In genomic region chr3:50350213-50350526, GRCh38 we compare ENCODE assay signal across 9 cellular contexts. TPM values are rescaled to one million over a fixed set of nuclear protein-coding genes. Genes with fewer than 3 reads are reported as not detected.
DNase-seq lines count a peak whose midpoint lies in the region; ATAC-seq, FAIRE-seq and TF ChIP-seq lines count a peak whose summit lies in the region.
"Had no signal": no experiment of that assay in that cellular context is flagged by ENCODE, and none has a peak within 500 bp of the region (broad histone marks: within the 10 kb centered on the region; RNA-seq: fewer than 3 reads in every experiment).

No MANE protein-coding gene starts in this region.

- no peak for TF ChIP-seq POLR2A in HepG2 (IDR thresholded peaks at IDR 0.05; ENCODE audit: insufficient read depth in 1 of 2, low read depth in 2 of 2, low read length in 2 of 2)

- CTCF ChIA-PET in activated CD8-positive, alpha-beta memory T cell treated with anti-CD3 and anti-CD28 coated beads, Interleukin-2, amount 10 ng/mL, durations not matched to agents 7 days and 5 days (lab: Charles Lee), result interaction anchor here (0.6 to 8.3 kb wide), 12 partner anchors 10 to 262 kb away, joined by 3 to 64 read pairs (median 4); partner anchors contain the start of genes C3orf18, CISH, HEMK1 and TMEM115
- CTCF ChIA-PET in HepG2 (lab: Yijun Ruan, JAX; ENCODE audit: low intra/inter-chr PET ratio, low total read pairs), result no interaction called here

- WGBS in HepG2 (ENCODE audit: low lambda C conversion rate), result 17% methylated on average over 7 of the region's 7 CpGs

- in situ Hi-C loops in HepG2 (cut with HindIII; ENCODE audit: extremely low pct_ligation_motif_present, low pct_unique_long_range_greater_than_20kb), result no loop called here

- intact Hi-C loops in HepG2 (cut with micrococcal nuclease; ENCODE audit: unreplicated experiment), result no loop called here

- TF ChIP-seq EP300 in HepG2 (IDR thresholded peaks at IDR 0.05; ENCODE audit: low read depth in 2 of 2, low read length in 2 of 2), result no peak
- no peak for TF ChIP-seq EP300 in HepG2 (CRISPR knock-in tag; IDR thresholded peaks at IDR 0.05; ENCODE audit: borderline replicate concordance)

- peak overlapping the region; percentile 93 for H3K4me3 Mint-ChIP-seq in activated CD8-positive, alpha-beta memory T cell treated with anti-CD3 and anti-CD28 coated beads, Interleukin-2, amount 10 ng/mL, durations not matched to agents 7 days and 5 days

- H3K4me1 ChIP-seq in HepG2 (ENCODE audit: insufficient read depth, low read length), result peaks cover 58% of the 10 kb centered on the region
- H3K4me1 ChIP-seq in thoracic aorta (ENCODE audit: control insufficient read depth in 1 of 2, low read depth in 2 of 2), result peaks cover 16 to 46% of the 10 kb centered on the region in 2 donors

- H2AFZ ChIP-seq in HepG2 (ENCODE audit: low read length), result no peak overlapping the region

- no peaks in the 10 kb centered on the region for H3K9me3 Mint-ChIP-seq in activated CD8-positive, alpha-beta memory T cell treated with anti-CD3 and anti-CD28 coated beads, Interleukin-2, amount 10 ng/mL, durations not matched to agents 7 days and 5 days (ENCODE audit: low read depth)

- H3K4me1 Mint-ChIP-seq in activated CD8-positive, alpha-beta memory T cell treated with anti-CD3 and anti-CD28 coated beads, Interleukin-2, amount 10 ng/mL, durations not matched to agents 7 days and 5 days, result peaks cover 67% of the 10 kb centered on the region

- no peaks in the 10 kb centered on the region for H3K9me3 ChIP-seq in HepG2 (ENCODE audit: low read length)
- H3K9me3 ChIP-seq in thoracic aorta, result no peaks in the 10 kb centered on the region

- H3K79me2 ChIP-seq in HepG2 (ENCODE audit: insufficient read depth, low read length), result peaks cover 12% of the 10 kb centered on the region

- no peaks in the 10 kb centered on the region for H3K27me3 Mint-ChIP-seq in activated CD8-positive, alpha-beta memory T cell treated with anti-CD3 and anti-CD28 coated beads, Interleukin-2, amount 10 ng/mL, durations not matched to agents 7 days and 5 days

- peak overlapping the region; percentile 97 for H3K27ac Mint-ChIP-seq in activated CD8-positive, alpha-beta memory T cell treated with anti-CD3 and anti-CD28 coated beads, Interleukin-2, amount 10 ng/mL, durations not matched to agents 7 days and 5 days

- H3K36me3 Mint-ChIP-seq in activated CD8-positive, alpha-beta memory T cell treated with anti-CD3 and anti-CD28 coated beads, Interleukin-2, amount 10 ng/mL, durations not matched to agents 7 days and 5 days, result peaks cover 21% of the 10 kb centered on the region

- TF ChIP-seq RAD21 in HepG2 (CRISPR knock-in tag; IDR thresholded peaks at IDR 0.05), result no peak

- DNase-seq in activated CD8-positive, alpha-beta memory T cell treated with anti-CD3 and anti-CD28 coated beads, Interleukin-2, amount 10 ng/mL, durations not matched to agents 7 days and 5 days, result no peak
- no peak for DNase-seq in activated CD8-positive, alpha-beta memory T cell treated with anti-CD3 and anti-CD28 coated beads, Interleukin-2, amount 50 U/mL, for 48 hours
- DNase-seq in HepG2 (ENCODE audit: low spot score), result no peak
- no peak for DNase-seq in thoracic aorta (ENCODE audit: low spot score)
- DNase-seq in 8988T, result no peak

- peak overlapping the region; percentile 68 to 85 (median 77) for H3K4me3 ChIP-seq in HepG2 (replicated peaks in 1 of 3; ENCODE audit: insufficient read depth in 1 of 3, low read depth in 2 of 3, low read length in 3 of 3)
- H3K4me3 ChIP-seq in thoracic aorta, result peak overlapping the region; percentile 79

- TF ChIP-seq CTCF in HepG2 (CRISPR knock-in tag; IDR thresholded peaks at IDR 0.05) (no peak; the same call in 1 of the 2 replicates), thoracic aorta (IDR thresholded peaks at IDR 0.05) (no peak)

- peaks cover 8 to 35% of the 10 kb centered on the region in 2 experiments; a peak in 4 of 5 replicates for H3K36me3 ChIP-seq in HepG2 (replicated peaks in 1 of 2; ENCODE audit: control insufficient read depth in 1 of 2, insufficient read depth in 2 of 2, low read length in 2 of 2)
- H3K36me3 ChIP-seq in thoracic aorta, result peaks cover 32% of the 10 kb centered on the region

- H3K27ac ChIP-seq in angular gyrus (ENCODE audit: low read depth, low read length) (peak overlapping the region; percentile 100), HepG2 (ENCODE audit: extremely low read length, insufficient read depth, low read length) (peak overlapping the region; percentile 65), thoracic aorta (peak overlapping the region; percentile 83 to 91)

- no peak for ATAC-seq in activated CD8-positive, alpha-beta memory T cell treated with anti-CD3 and anti-CD28 coated beads, Interleukin-2, amount 10 ng/mL, durations not matched to agents 7 days and 5 days
- ATAC-seq in HepG2 (no peak), thoracic aorta (ENCODE audit: insufficient number of reproducible peaks, low FRiP score, low read depth) (no peak), HG03521 (IDR thresholded peaks at IDR 0.05; ENCODE audit: unreplicated experiment) (no peak), HG03097 (IDR thresholded peaks at IDR 0.05; ENCODE audit: low FRiP score, unreplicated experiment) (no peak)

- 0 out of 2 replicates have a peak, but pooled peaks cover 3% of the 10 kb centered on the region for H4K20me1 ChIP-seq in HepG2 (ENCODE audit: insufficient read depth, low read length)

- H3K27me3 ChIP-seq in HepG2 (ENCODE audit: control insufficient read depth in 1 of 2, insufficient read depth in 2 of 2, low read length in 2 of 2), result no peaks in the 10 kb centered on the region
- H3K27me3 ChIP-seq in thoracic aorta (replicated peaks; ENCODE audit: insufficient read depth), result no peaks in the 10 kb centered on the region

- no TSS peak for BruUV-seq in HepG2 (replicated peaks; lab: Mats Ljungman, UMichigan)

- POLR2A ChIA-PET in HepG2 (lab: Yijun Ruan, JAX), result interaction anchor here (0.8 to 2.7 kb wide), 13 partner anchors 9 to 269 kb away, joined by 3 to 60 read pairs (median 5); partner anchors contain the start of genes GNAI2, HEMK1, HYAL1 and HYAL3

- peak overlapping the region; percentile 99 for H3K4me2 ChIP-seq in HepG2 (ENCODE audit: low read depth, low read length)

- peak overlapping the region; percentile 76 for H3K9ac ChIP-seq in HepG2 (ENCODE audit: insufficient read depth, low read depth, low read length)

- FAIRE-seq in HepG2 (lab: Jason Lieb, UNC), result no peak
- FAIRE-seq: D721Med had no signal

RNA-seq across cellular contexts. Expression of gene NPRL2, which starts 0.4 kb away (rescaled TPM):
- 10 to 100 TPM; 45.3 to 49.7 TPM for total RNA-seq in activated CD8-positive, alpha-beta memory T cell treated with anti-CD3 and anti-CD28 coated beads, Interleukin-2, amount 10 ng/mL, durations not matched to agents 7 days and 5 days
- total RNA-seq in HepG2 (2016; rRNA removed; fragmentation: Illumina TruSeq; extraction: Trizol) (25.3 and 30.6 TPM in 2 replicates), thoracic aorta (10 to 100 TPM; 15.4 to 21.0 TPM)
- 8.8 and 10.0 TPM in 2 replicates for total RNA-seq in HepG2 (2016; cell fraction: cytosol; rRNA removed; fragmentation: Illumina TruSeq; extraction: Trizol; ENCODE audit: low read depth)
- 30.7 and 30.9 TPM in 2 replicates for total RNA-seq in HepG2 (2016; cell fraction: insoluble cytoplasmic fraction; rRNA removed; fragmentation: Illumina TruSeq; extraction: Trizol)
- 12.0 and 12.5 TPM in 2 replicates for total RNA-seq in HepG2 (2016; cell fraction: membrane; rRNA removed; fragmentation: Illumina TruSeq; extraction: Trizol)
- total RNA-seq in HepG2 (2016; cell fraction: nucleus; rRNA removed; fragmentation: Illumina TruSeq; extraction: Trizol), result 18.9 and 19.6 TPM in 2 replicates
- 51.4 and 52.7 TPM in 2 replicates for polyA plus RNA-seq in HepG2 (2011; rRNA removed)
- polyA plus RNA-seq in HepG2 (2011; cell fraction: cytosol; rRNA removed), result 34.7 and 41.4 TPM in 2 replicates
- 127 and 140 TPM in 2 replicates for polyA plus RNA-seq in HepG2 (2011; cell fraction: nucleus; rRNA removed)
- polyA plus RNA-seq in HepG2 (2012), result 13.7 and 18.3 TPM in 2 replicates
- 5.2 and 6.1 TPM in 2 replicates for polyA plus RNA-seq in HepG2 (2016; cell fraction: cytosol; fragmentation: Illumina TruSeq; extraction: Trizol; ENCODE audit: low read depth)
- polyA plus RNA-seq in HepG2 (2016; cell fraction: insoluble cytoplasmic fraction; fragmentation: Illumina TruSeq; extraction: Trizol; ENCODE audit: low read depth), result 22.7 and 25.4 TPM in 2 replicates
- 7.5 and 10.8 TPM in 2 replicates for polyA plus RNA-seq in HepG2 (2016; cell fraction: membrane; fragmentation: Illumina TruSeq; extraction: Trizol; ENCODE audit: low read depth)
- 37.1 and 38.0 TPM in 2 replicates for polyA plus RNA-seq in HepG2 (2016; cell fraction: nucleus; fragmentation: Illumina TruSeq; extraction: Trizol; ENCODE audit: insufficient read depth, low read depth)
- 32.6 and 44.8 TPM in 2 replicates for polyA minus RNA-seq in HepG2 (2011; rRNA and poly(A)+ RNA removed; ENCODE audit: low replicate concordance)
- 11.1 and 13.9 TPM in 2 replicates for polyA minus RNA-seq in HepG2 (2011; cell fraction: cytosol; rRNA and poly(A)+ RNA removed)
- polyA minus RNA-seq in HepG2 (2011; cell fraction: nucleus; rRNA and poly(A)+ RNA removed), result 21.0 and 32.1 TPM in 2 replicates

RNA-seq across cellular contexts. Expression of gene CYB561D2, which starts 0.5 kb away (rescaled TPM):
- 10 to 100 TPM; 35.1 to 37.7 TPM for total RNA-seq in activated CD8-positive, alpha-beta memory T cell treated with anti-CD3 and anti-CD28 coated beads, Interleukin-2, amount 10 ng/mL, durations not matched to agents 7 days and 5 days
- 9.1 and 17.2 TPM in 2 replicates for total RNA-seq in HepG2 (2016; rRNA removed; fragmentation: Illumina TruSeq; extraction: Trizol)
- 6.8 and 7.1 TPM in 2 replicates for total RNA-seq in HepG2 (2016; cell fraction: cytosol; rRNA removed; fragmentation: Illumina TruSeq; extraction: Trizol; ENCODE audit: low read depth)
- 10.9 and 17.6 TPM in 2 replicates for total RNA-seq in HepG2 (2016; cell fraction: insoluble cytoplasmic fraction; rRNA removed; fragmentation: Illumina TruSeq; extraction: Trizol)
- total RNA-seq in HepG2 (2016; cell fraction: membrane; rRNA removed; fragmentation: Illumina TruSeq; extraction: Trizol), result 8.0 and 11.0 TPM in 2 replicates
- total RNA-seq in HepG2 (2016; cell fraction: nucleus; rRNA removed; fragmentation: Illumina TruSeq; extraction: Trizol), result 14.5 and 17.6 TPM in 2 replicates
- polyA plus RNA-seq in HepG2 (2011; rRNA removed), result 11.1 and 13.0 TPM in 2 replicates
- polyA plus RNA-seq in HepG2 (2011; cell fraction: cytosol; rRNA removed), result 12.5 and 18.2 TPM in 2 replicates
- 19.9 and 20.1 TPM in 2 replicates for polyA plus RNA-seq in HepG2 (2011; cell fraction: nucleus; rRNA removed)
- 5.5 and 7.1 TPM in 2 replicates for polyA plus RNA-seq in HepG2 (2012)
- 4.0 and 5.4 TPM in 2 replicates for polyA plus RNA-seq in HepG2 (2016; cell fraction: cytosol; fragmentation: Illumina TruSeq; extraction: Trizol; ENCODE audit: low read depth)
- polyA plus RNA-seq in HepG2 (2016; cell fraction: insoluble cytoplasmic fraction; fragmentation: Illumina TruSeq; extraction: Trizol; ENCODE audit: low read depth), result 7.6 and 9.4 TPM in 2 replicates
- polyA plus RNA-seq in HepG2 (2016; cell fraction: membrane; fragmentation: Illumina TruSeq; extraction: Trizol; ENCODE audit: low read depth), result 5.1 and 6.2 TPM in 2 replicates
- 21.6 and 22.2 TPM in 2 replicates for polyA plus RNA-seq in HepG2 (2016; cell fraction: nucleus; fragmentation: Illumina TruSeq; extraction: Trizol; ENCODE audit: insufficient read depth, low read depth)
- 25.5 and 51.4 TPM in 2 replicates for polyA minus RNA-seq in HepG2 (2011; rRNA and poly(A)+ RNA removed; ENCODE audit: low replicate concordance)
- polyA minus RNA-seq in HepG2 (2011; cell fraction: cytosol; rRNA and poly(A)+ RNA removed), result 3.2 and 4.9 TPM in 2 replicates
- polyA minus RNA-seq in HepG2 (2011; cell fraction: nucleus; rRNA and poly(A)+ RNA removed), result 8.7 and 11.7 TPM in 2 replicates
- 10 to 100 TPM; 22.5 to 29.4 TPM for total RNA-seq in thoracic aorta

RNA-seq across cellular contexts. Expression of gene ZMYND10, which starts 4.6 kb away (rescaled TPM):
- total RNA-seq in activated CD8-positive, alpha-beta memory T cell treated with anti-CD3 and anti-CD28 coated beads, Interleukin-2, amount 10 ng/mL, durations not matched to agents 7 days and 5 days, result 1 to 10 TPM; 2.4 to 2.9 TPM
- 0.49 and 0.60 TPM in 2 replicates for total RNA-seq in HepG2 (2016; rRNA removed; fragmentation: Illumina TruSeq; extraction: Trizol)
- 0.40 and 0.53 TPM in 2 replicates for total RNA-seq in HepG2 (2016; cell fraction: cytosol; rRNA removed; fragmentation: Illumina TruSeq; extraction: Trizol; ENCODE audit: low read depth)
- total RNA-seq in HepG2 (2016; cell fraction: insoluble cytoplasmic fraction; rRNA removed; fragmentation: Illumina TruSeq; extraction: Trizol), result 0.33 and 0.56 TPM in 2 replicates
- 0.15 and 0.52 TPM in 2 replicates for total RNA-seq in HepG2 (2016; cell fraction: membrane; rRNA removed; fragmentation: Illumina TruSeq; extraction: Trizol)
- total RNA-seq in HepG2 (2016; cell fraction: nucleus; rRNA removed; fragmentation: Illumina TruSeq; extraction: Trizol), result 0.44 and 1.2 TPM in 2 replicates
- 0.74 and 1.8 TPM in 2 replicates for polyA plus RNA-seq in HepG2 (2011; rRNA removed)
- polyA plus RNA-seq in HepG2 (2011; cell fraction: cytosol; rRNA removed), result 0.30 and 0.62 TPM in 2 replicates
- 6.6 and 8.0 TPM in 2 replicates for polyA plus RNA-seq in HepG2 (2011; cell fraction: nucleus; rRNA removed)
- polyA plus RNA-seq in HepG2 (2012), result 0.51 and 1.8 TPM in 2 replicates
- 0.24 and 0.28 TPM in 2 replicates for polyA plus RNA-seq in HepG2 (2016; cell fraction: cytosol; fragmentation: Illumina TruSeq; extraction: Trizol; ENCODE audit: low read depth)
- not detected in 2 replicates for polyA plus RNA-seq in HepG2 (2016; cell fraction: insoluble cytoplasmic fraction; fragmentation: Illumina TruSeq; extraction: Trizol; ENCODE audit: low read depth)
- polyA plus RNA-seq in HepG2 (2016; cell fraction: membrane; fragmentation: Illumina TruSeq; extraction: Trizol; ENCODE audit: low read depth), result 0.17 and 0.38 TPM in 2 replicates
- polyA plus RNA-seq in HepG2 (2016; cell fraction: nucleus; fragmentation: Illumina TruSeq; extraction: Trizol; ENCODE audit: insufficient read depth, low read depth), result 1.5 and 2.3 TPM in 2 replicates
- polyA minus RNA-seq in HepG2 (2011; rRNA and poly(A)+ RNA removed; ENCODE audit: low replicate concordance), result 0.54 and 0.56 TPM in 2 replicates
- not detected in 2 replicates for polyA minus RNA-seq in HepG2 (2011; cell fraction: cytosol; rRNA and poly(A)+ RNA removed)
- 0.50 and 0.52 TPM in 2 replicates for polyA minus RNA-seq in HepG2 (2011; cell fraction: nucleus; rRNA and poly(A)+ RNA removed)
- total RNA-seq in thoracic aorta, result not detected

RNA-seq across cellular contexts. Expression of gene TMEM115, which starts 9.2 kb away (rescaled TPM):
- 10 to 100 TPM; 19.8 to 23.0 TPM for total RNA-seq in activated CD8-positive, alpha-beta memory T cell treated with anti-CD3 and anti-CD28 coated beads, Interleukin-2, amount 10 ng/mL, durations not matched to agents 7 days and 5 days
- total RNA-seq in HepG2 (2016; rRNA removed; fragmentation: Illumina TruSeq; extraction: Trizol) (15.2 and 30.7 TPM in 2 replicates), thoracic aorta (10 to 100 TPM; 55.0 to 57.7 TPM)
- total RNA-seq in HepG2 (2016; cell fraction: cytosol; rRNA removed; fragmentation: Illumina TruSeq; extraction: Trizol; ENCODE audit: low read depth), result 4.8 and 5.2 TPM in 2 replicates
- 18.3 and 29.9 TPM in 2 replicates for total RNA-seq in HepG2 (2016; cell fraction: insoluble cytoplasmic fraction; rRNA removed; fragmentation: Illumina TruSeq; extraction: Trizol)
- total RNA-seq in HepG2 (2016; cell fraction: membrane; rRNA removed; fragmentation: Illumina TruSeq; extraction: Trizol), result 11.2 and 12.9 TPM in 2 replicates
- 25.2 and 25.9 TPM in 2 replicates for total RNA-seq in HepG2 (2016; cell fraction: nucleus; rRNA removed; fragmentation: Illumina TruSeq; extraction: Trizol)
- 22.1 and 31.0 TPM in 2 replicates for polyA plus RNA-seq in HepG2 (2011; rRNA removed)
- 27.0 and 35.1 TPM in 2 replicates for polyA plus RNA-seq in HepG2 (2011; cell fraction: cytosol; rRNA removed)
- polyA plus RNA-seq in HepG2 (2011; cell fraction: nucleus; rRNA removed), result 21.0 and 23.7 TPM in 2 replicates
- polyA plus RNA-seq in HepG2 (2012), result 14.3 and 23.3 TPM in 2 replicates
- polyA plus RNA-seq in HepG2 (2016; cell fraction: cytosol; fragmentation: Illumina TruSeq; extraction: Trizol; ENCODE audit: low read depth), result 3.1 and 3.5 TPM in 2 replicates
- 19.0 and 20.7 TPM in 2 replicates for polyA plus RNA-seq in HepG2 (2016; cell fraction: insoluble cytoplasmic fraction; fragmentation: Illumina TruSeq; extraction: Trizol; ENCODE audit: low read depth)
- polyA plus RNA-seq in HepG2 (2016; cell fraction: membrane; fragmentation: Illumina TruSeq; extraction: Trizol; ENCODE audit: low read depth), result 7.4 and 9.5 TPM in 2 replicates
- polyA plus RNA-seq in HepG2 (2016; cell fraction: nucleus; fragmentation: Illumina TruSeq; extraction: Trizol; ENCODE audit: insufficient read depth, low read depth), result 41.3 and 45.4 TPM in 2 replicates
- polyA minus RNA-seq in HepG2 (2011; rRNA and poly(A)+ RNA removed; ENCODE audit: low replicate concordance), result 64.3 and 65.6 TPM in 2 replicates
- 21.5 and 22.0 TPM in 2 replicates for polyA minus RNA-seq in HepG2 (2011; cell fraction: cytosol; rRNA and poly(A)+ RNA removed)
- 12.6 and 13.4 TPM in 2 replicates for polyA minus RNA-seq in HepG2 (2011; cell fraction: nucleus; rRNA and poly(A)+ RNA removed)

RNA-seq across cellular contexts. Expression of gene RASSF1, which starts 9.5 kb away (rescaled TPM):
- total RNA-seq in activated CD8-positive, alpha-beta memory T cell treated with anti-CD3 and anti-CD28 coated beads, Interleukin-2, amount 10 ng/mL, durations not matched to agents 7 days and 5 days, result 100 to 1,000 TPM; 124 to 205 TPM
- total RNA-seq in HepG2 (2016; rRNA removed; fragmentation: Illumina TruSeq; extraction: Trizol), result 7.7 and 10.2 TPM in 2 replicates
- total RNA-seq in HepG2 (2016; cell fraction: cytosol; rRNA removed; fragmentation: Illumina TruSeq; extraction: Trizol; ENCODE audit: low read depth), result 2.7 TPM in 2 replicates
- 7.2 and 11.0 TPM in 2 replicates for total RNA-seq in HepG2 (2016; cell fraction: insoluble cytoplasmic fraction; rRNA removed; fragmentation: Illumina TruSeq; extraction: Trizol)
- 5.2 and 5.8 TPM in 2 replicates for total RNA-seq in HepG2 (2016; cell fraction: membrane; rRNA removed; fragmentation: Illumina TruSeq; extraction: Trizol)
- 13.0 and 14.3 TPM in 2 replicates for total RNA-seq in HepG2 (2016; cell fraction: nucleus; rRNA removed; fragmentation: Illumina TruSeq; extraction: Trizol)
- 27.5 and 28.6 TPM in 2 replicates for polyA plus RNA-seq in HepG2 (2011; rRNA removed)
- 23.8 and 31.2 TPM in 2 replicates for polyA plus RNA-seq in HepG2 (2011; cell fraction: cytosol; rRNA removed)
- polyA plus RNA-seq in HepG2 (2011; cell fraction: nucleus; rRNA removed), result 38.6 and 41.6 TPM in 2 replicates
- 11.2 and 17.2 TPM in 2 replicates for polyA plus RNA-seq in HepG2 (2012)
- 2.5 and 2.6 TPM in 2 replicates for polyA plus RNA-seq in HepG2 (2016; cell fraction: cytosol; fragmentation: Illumina TruSeq; extraction: Trizol; ENCODE audit: low read depth)
- polyA plus RNA-seq in HepG2 (2016; cell fraction: insoluble cytoplasmic fraction; fragmentation: Illumina TruSeq; extraction: Trizol; ENCODE audit: low read depth), result 7.5 and 8.1 TPM in 2 replicates
- 3.3 TPM in 2 replicates for polyA plus RNA-seq in HepG2 (2016; cell fraction: membrane; fragmentation: Illumina TruSeq; extraction: Trizol; ENCODE audit: low read depth)
- 32.3 and 32.6 TPM in 2 replicates for polyA plus RNA-seq in HepG2 (2016; cell fraction: nucleus; fragmentation: Illumina TruSeq; extraction: Trizol; ENCODE audit: insufficient read depth, low read depth)
- 14.7 and 35.5 TPM in 2 replicates for polyA minus RNA-seq in HepG2 (2011; rRNA and poly(A)+ RNA removed; ENCODE audit: low replicate concordance)
- polyA minus RNA-seq in HepG2 (2011; cell fraction: cytosol; rRNA and poly(A)+ RNA removed), result 4.9 and 5.4 TPM in 2 replicates
- 9.9 and 10.0 TPM in 2 replicates for polyA minus RNA-seq in HepG2 (2011; cell fraction: nucleus; rRNA and poly(A)+ RNA removed)
- 10 to 100 TPM; 45.2 to 72.2 TPM for total RNA-seq in thoracic aorta
